In the genomic region with DNA sequence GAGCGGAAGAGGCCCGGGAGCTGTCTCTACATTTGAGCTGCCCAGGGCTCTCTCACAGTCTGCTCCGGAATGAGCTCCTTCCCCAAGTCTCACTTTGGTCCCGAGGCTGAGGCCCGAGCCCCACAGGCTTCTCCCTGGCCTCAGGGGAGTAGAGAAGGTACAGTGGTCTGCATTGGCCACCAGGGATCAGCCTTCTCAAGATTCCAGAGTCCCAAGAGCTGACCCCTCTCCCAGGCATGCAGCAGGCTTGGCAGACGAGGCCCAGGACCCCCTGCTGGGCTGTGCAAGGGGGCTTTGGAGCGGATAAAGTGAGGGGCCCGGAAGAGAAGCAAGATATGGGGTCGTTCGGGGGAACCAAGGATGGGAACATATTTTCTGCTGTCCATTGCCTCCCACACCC, we compare ENCODE assay signal across 1 cellular context.
TF ChIP-seq lines count a peak whose summit lies in the region.

No MANE protein-coding gene starts in this region.

TF ChIP-seq in H1, 55 proteins besides CTCF, POLR2A, EP300 and RAD21:
- TF ChIP-seq SAP30 (IDR thresholded peaks at IDR 0.05; ENCODE audit: insufficient read depth, insufficient replicate concordance, low read length) (no peak), HDAC2 (IDR thresholded peaks at IDR 0.05; ENCODE audit: borderline replicate concordance in 1 of 2, low read depth in 2 of 2, low read length in 2 of 2) (no peak), CEBPB (IDR thresholded peaks at IDR 0.05; ENCODE audit: low read depth, low read length) (no peak), RNF2 (IDR thresholded peaks at IDR 0.05; ENCODE audit: borderline replicate concordance, low read depth, low read length, missing control alignments, poor library complexity, severe bottlenecking) (no peak), RFX5 (IDR thresholded peaks at IDR 0.05; ENCODE audit: borderline replicate concordance, low read depth, low read length) (no peak), SIN3A (conservative IDR thresholded peaks at IDR 0.05 in 1 of 2, IDR thresholded peaks at IDR 0.05 in 1 of 2; ENCODE audit: low read depth in 1 of 2, low read length in 2 of 2) (no peak), BCL11A (IDR thresholded peaks at IDR 0.05; ENCODE audit: low read depth in 2 of 2, low read length in 2 of 2) (no peak), JUN (IDR thresholded peaks at IDR 0.05; ENCODE audit: low read depth, low read length) (no peak), MAFK (IDR thresholded peaks at IDR 0.05; ENCODE audit: low read depth, low read length) (no peak)
- TF ChIP-seq, protein P1, sequence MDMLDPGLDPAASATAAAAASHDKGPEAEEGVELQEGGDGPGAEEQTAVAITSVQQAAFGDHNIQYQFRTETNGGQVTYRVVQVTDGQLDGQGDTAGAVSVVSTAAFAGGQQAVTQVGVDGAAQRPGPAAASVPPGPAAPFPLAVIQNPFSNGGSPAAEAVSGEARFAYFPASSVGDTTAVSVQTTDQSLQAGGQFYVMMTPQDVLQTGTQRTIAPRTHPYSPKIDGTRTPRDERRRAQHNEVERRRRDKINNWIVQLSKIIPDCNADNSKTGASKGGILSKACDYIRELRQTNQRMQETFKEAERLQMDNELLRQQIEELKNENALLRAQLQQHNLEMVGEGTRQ (IDR thresholded peaks at IDR 0.05; ENCODE audit: low read length), result no peak
